8 cellular contexts compared by ENCODE assay signal in the genomic region with DNA sequence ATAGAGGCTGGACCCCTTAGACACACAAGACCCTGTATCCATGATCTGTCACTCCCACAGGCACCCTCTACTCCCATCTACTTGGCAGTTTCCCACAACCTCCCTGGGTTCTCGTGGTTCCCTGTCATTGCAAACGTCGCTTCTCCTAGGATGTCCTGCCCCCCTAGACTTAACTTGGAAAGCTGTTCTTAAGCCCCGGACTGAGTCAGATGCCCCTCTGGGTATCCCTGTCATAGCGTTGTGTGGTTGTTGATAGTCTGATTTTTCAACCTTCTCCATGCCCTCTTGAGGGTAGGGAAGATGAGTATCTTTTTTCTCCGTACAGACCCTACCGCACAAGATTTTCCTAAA. TPM values are rescaled to one million over a fixed set of nuclear protein-coding genes. Genes with fewer than 3 reads are reported as not detected.
A peak's percentile ranks its signal among the peaks of the same experiment; 100 is the strongest.
DNase-seq lines count a peak whose midpoint lies in the region; ATAC-seq, FAIRE-seq and TF ChIP-seq lines count a peak whose summit lies in the region.

No MANE protein-coding gene starts in this region.

- in situ Hi-C loops in astrocyte of the spinal cord (cut with HindIII; ENCODE audit: low sequenced_read_pairs), result no loop called here

- peaks cover 28% of the 10 kb centered on the region for H3K36me3 ChIP-seq in lower lobe of right lung
- peaks cover 0 to 31% of the 10 kb centered on the region in 2 donors for H3K36me3 ChIP-seq in vagina

- no peak for TF ChIP-seq POLR2A in vagina (IDR thresholded peaks at IDR 0.05)

- intact Hi-C loops in lower lobe of right lung (cut with DNase I) (no loop called here), vagina (cut with DNase I) (loop anchor here (5.0 to 10.0 kb wide), 2 partner anchors 85 to 357 kb away; no protein-coding TSS in a partner anchor)

- DNase-seq in activated CD8-positive, alpha-beta memory T cell treated with anti-CD3 and anti-CD28 coated beads for 24 hours, result peak; percentile 67
- DNase-seq in activated CD8-positive, alpha-beta memory T cell treated with anti-CD3 and anti-CD28 coated beads, Interleukin-2, amount 50 U/mL, for 48 hours, result no peak
- no peak for DNase-seq in Jurkat, Clone E6-1 (ENCODE audit: low read depth, low spot score)
- DNase-seq in astrocyte of the spinal cord (ENCODE audit: low read depth, low spot score) (no peak), lower lobe of right lung (no peak), vagina (ENCODE audit: extremely low spot score in 2 of 2) (no peak), NCI-H226 (no peak), HTR-8/SVneo (ENCODE audit: insufficient read length, low spot score) (no peak)

- FAIRE-seq in HTR-8/SVneo (lab: Jason Lieb, UNC), result no peak

- no peak for TF ChIP-seq CTCF in astrocyte of the spinal cord (IDR thresholded peaks at IDR 0.05; ENCODE audit: low read depth, low read length)
- no peak for TF ChIP-seq CTCF in lower lobe of right lung (IDR thresholded peaks at IDR 0.05)
- no peak for TF ChIP-seq CTCF in vagina (IDR thresholded peaks at IDR 0.05)

- no peaks in the 10 kb centered on the region for H3K27me3 ChIP-seq in lower lobe of right lung (ENCODE audit: low read depth)
- no peaks in the 10 kb centered on the region for H3K27me3 ChIP-seq in vagina

- H3K27ac ChIP-seq in lower lobe of right lung (peak overlapping the region; percentile 77), vagina (peak overlapping the region; percentile 75)

- peak overlapping the region; percentile 73 for H3K4me3 ChIP-seq in Jurkat, Clone E6-1 (ENCODE audit: low read length)
- H3K4me3 ChIP-seq in astrocyte of the spinal cord (ENCODE audit: low read depth, low read length), result peak overlapping the region; percentile 71
- peak overlapping the region; percentile 77 for H3K4me3 ChIP-seq in lower lobe of right lung
- H3K4me3 ChIP-seq in vagina, result peak overlapping the region; percentile 51 to 81

- peaks cover 22% of the 10 kb centered on the region for H3K4me1 ChIP-seq in lower lobe of right lung
- peaks cover 27% of the 10 kb centered on the region for H3K4me1 ChIP-seq in vagina

- H3K9me3 ChIP-seq in lower lobe of right lung (no peaks in the 10 kb centered on the region), vagina (no peaks in the 10 kb centered on the region)

- ATAC-seq in lower lobe of right lung, result peak in 1 of 2 donors; percentile 3

RNA-seq across cellular contexts. Expression of a gene that starts 11.8 kb away (rescaled TPM):
- 157 TPM for polyA plus RNA-seq in Jurkat, Clone E6-1 (2012; ENCODE audit: insufficient read depth, insufficient read length)
- 29.1 TPM for total RNA-seq in lower lobe of right lung
- 23.8 TPM for total RNA-seq in vagina

RNA-seq across cellular contexts. Expression of a gene that starts 35.3 kb away (rescaled TPM):
- 45.5 TPM for polyA plus RNA-seq in Jurkat, Clone E6-1 (2012; ENCODE audit: insufficient read depth, insufficient read length)
- total RNA-seq in lower lobe of right lung (26.3 TPM), vagina (14.0 TPM)
